ENCODE assay signal across 25 cellular contexts in the genomic region with DNA sequence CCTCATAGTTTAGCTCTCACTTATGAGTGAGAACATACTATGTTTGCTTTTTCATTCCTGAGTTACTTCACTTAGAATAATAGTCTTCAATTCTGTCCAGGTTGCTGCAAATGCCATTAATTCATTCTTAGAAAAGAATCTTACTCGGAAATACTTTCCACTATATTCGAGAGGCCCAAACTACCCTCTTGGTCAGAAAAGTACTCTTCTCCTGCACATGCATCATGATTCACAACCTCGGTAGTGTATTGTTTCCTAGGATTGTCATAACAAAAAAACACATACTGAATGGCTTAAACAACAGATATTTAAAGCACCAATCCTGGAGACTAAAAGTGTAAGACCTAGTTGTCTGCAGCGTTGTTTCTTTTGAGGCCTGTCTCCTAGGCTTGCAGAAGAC.
"Had no signal": no experiment of that assay in that cellular context is flagged by ENCODE, and none has a peak within 500 bp of the region (broad histone marks: within the 10 kb centered on the region; RNA-seq: fewer than 3 reads in every experiment).

No MANE protein-coding gene starts in this region.

- H3K4me1 Mint-ChIP-seq: activated CD4-positive, alpha-beta T cell treated with anti-CD3 and anti-CD28 coated beads, Interleukin-2, amount 10 ng/mL, durations not matched to agents 7 days and 5 days; activated naive CD8-positive, alpha-beta T cell treated with anti-CD3 and anti-CD28 coated beads, Interleukin-2, amount 50 U/mL, for 24 hours; T-helper 17 cell had no signal

- H3K4me3 Mint-ChIP-seq: activated CD4-positive, alpha-beta memory T cell treated with anti-CD3 and anti-CD28 coated beads for 36 hours; activated CD4-positive, alpha-beta T cell treated with anti-CD3 and anti-CD28 coated beads, Interleukin-2, amount 10 ng/mL, durations not matched to agents 7 days and 5 days; activated naive CD8-positive, alpha-beta T cell treated with anti-CD3 and anti-CD28 coated beads, Interleukin-2, amount 50 U/mL, for 24 hours; activated T-cell treated with anti-CD3 and anti-CD28 coated beads, Interleukin-2, amount 50 U/mL, for 4 hours; T-helper 17 cell had no signal

- DNase-seq: activated CD4-positive, alpha-beta memory T cell treated with anti-CD3 and anti-CD28 coated beads for 36 hours; activated CD4-positive, alpha-beta T cell treated with anti-CD3 and anti-CD28 coated beads, Interleukin-2, amount 10 ng/mL, durations not matched to agents 7 days and 5 days; activated CD4-positive, CD25-positive, alpha-beta regulatory T cell; activated CD8-positive, alpha-beta memory T cell treated with anti-CD3 and anti-CD28 coated beads for 24 hours; activated effector memory CD4-positive, alpha-beta T cell treated with anti-CD3 and anti-CD28 coated beads, Interleukin-2, amount 50 U/mL, for 16 hours; activated naive CD4-positive, alpha-beta T cell treated with Interleukin-2 at 50 U/mL for 16 hours; activated naive CD8-positive, alpha-beta T cell treated with anti-CD3 and anti-CD28 coated beads, Interleukin-2, amount 50 U/mL, for 24 hours; activated T-cell treated with anti-CD3 and anti-CD28 coated beads, Interleukin-2, amount 50 U/mL, for 4 hours; amygdala; caudate nucleus; Kasumi-1; KBM-7; NCI-H1048; NCI-H1930; NCI-H345; NCI-H510A; NCI-H526 treated with DMSO at 0.1 percent for 48 hours; Peyer's patch; Right ventricle myocardium superior; T-helper 17 cell; T-helper 9 cell had no signal

- H3K9me3 Mint-ChIP-seq: activated CD4-positive, alpha-beta memory T cell treated with anti-CD3 and anti-CD28 coated beads for 36 hours; activated CD4-positive, alpha-beta T cell treated with anti-CD3 and anti-CD28 coated beads, Interleukin-2, amount 10 ng/mL, durations not matched to agents 7 days and 5 days; activated naive CD4-positive, alpha-beta T cell treated with anti-CD3 and anti-CD28 coated beads, Interleukin-2, amount 50 U/mL, for 72 hours; activated naive CD8-positive, alpha-beta T cell treated with anti-CD3 and anti-CD28 coated beads, Interleukin-2, amount 50 U/mL, for 24 hours; activated T-cell treated with anti-CD3 and anti-CD28 coated beads, Interleukin-2, amount 50 U/mL, for 4 hours had no signal

- H3K27me3 ChIP-seq: breast epithelium, Peyer's patch had no signal

- H3K36me3 Mint-ChIP-seq: activated CD4-positive, alpha-beta memory T cell treated with anti-CD3 and anti-CD28 coated beads for 36 hours; activated naive CD4-positive, alpha-beta T cell treated with anti-CD3 and anti-CD28 coated beads, Interleukin-2, amount 50 U/mL, for 72 hours had no signal

- H3K4me1 ChIP-seq: breast epithelium, Peyer's patch had no signal

- H3K36me3 ChIP-seq: breast epithelium, Peyer's patch had no signal

- H3K9me3 ChIP-seq: breast epithelium, Peyer's patch had no signal

- H3K4me3 ChIP-seq: breast epithelium, Peyer's patch had no signal

- H3K27ac Mint-ChIP-seq: activated CD4-positive, alpha-beta memory T cell treated with anti-CD3 and anti-CD28 coated beads for 36 hours; activated CD4-positive, alpha-beta T cell treated with anti-CD3 and anti-CD28 coated beads, Interleukin-2, amount 10 ng/mL, durations not matched to agents 7 days and 5 days; activated naive CD4-positive, alpha-beta T cell treated with anti-CD3 and anti-CD28 coated beads, Interleukin-2, amount 50 U/mL, for 72 hours; activated naive CD8-positive, alpha-beta T cell treated with anti-CD3 and anti-CD28 coated beads, Interleukin-2, amount 50 U/mL, for 24 hours; T-helper 17 cell had no signal

- ATAC-seq: activated naive CD4-positive, alpha-beta T cell treated with anti-CD3 and anti-CD28 coated beads, Interleukin-2, amount 50 U/mL, for 72 hours; activated naive CD8-positive, alpha-beta T cell treated with anti-CD3 and anti-CD28 coated beads, Interleukin-2, amount 50 U/mL, for 24 hours; activated T-cell treated with anti-CD3 and anti-CD28 coated beads, Interleukin-2, amount 50 U/mL, for 4 hours; T-helper 17 cell had no signal

- H3K27ac ChIP-seq: breast epithelium, Peyer's patch, RWPE1, VCaP had no signal
